Comparison of ENCODE assay signal across 3 cellular contexts in genomic region chr18:76273956-76274355, GRCh38.
"Had no signal": no experiment of that assay in that cellular context is flagged by ENCODE, and none has a peak within 500 bp of the region (broad histone marks: within the 10 kb centered on the region; RNA-seq: fewer than 3 reads in every experiment).

No MANE protein-coding gene starts in this region.

- H3K4me3 ChIP-seq: GM12878 had no signal

- DNase-seq: GDM1, GF-D8 had no signal
